1 cellular context compared by ENCODE assay signal in genomic region chr17:41449008-41449407, GRCh38.
TF ChIP-seq lines count a peak whose summit lies in the region.

No MANE protein-coding gene starts in this region.

TF ChIP-seq in IMR-90, 13 proteins besides CTCF, POLR2A, EP300 and RAD21:
- no peak for TF ChIP-seq RCOR1 (IDR thresholded peaks at IDR 0.05; ENCODE audit: insufficient replicate concordance, low read length)
- TF ChIP-seq CEBPB (IDR thresholded peaks at IDR 0.05; ENCODE audit: low read depth, low read length) = no peak
- TF ChIP-seq, protein P1, sequence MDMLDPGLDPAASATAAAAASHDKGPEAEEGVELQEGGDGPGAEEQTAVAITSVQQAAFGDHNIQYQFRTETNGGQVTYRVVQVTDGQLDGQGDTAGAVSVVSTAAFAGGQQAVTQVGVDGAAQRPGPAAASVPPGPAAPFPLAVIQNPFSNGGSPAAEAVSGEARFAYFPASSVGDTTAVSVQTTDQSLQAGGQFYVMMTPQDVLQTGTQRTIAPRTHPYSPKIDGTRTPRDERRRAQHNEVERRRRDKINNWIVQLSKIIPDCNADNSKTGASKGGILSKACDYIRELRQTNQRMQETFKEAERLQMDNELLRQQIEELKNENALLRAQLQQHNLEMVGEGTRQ (IDR thresholded peaks at IDR 0.05; ENCODE audit: low read depth, low read length) = no peak
- TF ChIP-seq RFX5 (IDR thresholded peaks at IDR 0.05; ENCODE audit: low read depth, low read length) = no peak
- no peak for TF ChIP-seq ELK1 (IDR thresholded peaks at IDR 0.05; ENCODE audit: borderline replicate concordance, low read depth, low read length)
- TF ChIP-seq MAZ (IDR thresholded peaks at IDR 0.05; ENCODE audit: borderline replicate concordance, low read depth, low read length) = no peak
- no peak for TF ChIP-seq NFE2L2 (IDR thresholded peaks at IDR 0.05; ENCODE audit: low read depth, low read length)
- TF ChIP-seq SMC3 (IDR thresholded peaks at IDR 0.05; ENCODE audit: low read depth, low read length) = no peak
